1 cellular context compared by ENCODE assay signal in the genomic region with DNA sequence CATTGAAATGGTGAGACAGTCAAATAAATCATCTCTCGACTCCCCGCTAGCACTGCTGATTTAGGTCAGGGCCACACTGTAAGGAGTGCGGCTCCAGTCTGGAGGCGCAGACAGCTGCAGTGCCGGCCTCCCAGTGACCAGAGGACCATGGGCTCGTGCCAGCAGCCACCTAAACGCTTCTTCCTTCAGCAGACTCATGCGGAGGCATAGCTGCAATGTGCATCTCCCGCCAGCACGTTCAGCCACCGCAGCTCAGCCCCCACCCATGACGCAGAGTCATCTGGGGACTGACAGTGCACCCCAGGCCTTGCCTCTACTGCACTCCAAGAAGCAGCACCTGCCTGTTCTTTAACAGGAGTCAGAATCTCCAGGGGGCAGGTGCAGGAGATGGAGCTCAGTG.
A peak's percentile ranks its signal among the peaks of the same experiment; 100 is the strongest.
TF ChIP-seq lines count a peak whose summit lies in the region.

No MANE protein-coding gene starts in this region.

TF ChIP-seq in K562, 482 proteins besides CTCF, POLR2A, EP300 and RAD21:
- TF ChIP-seq, protein P1, sequence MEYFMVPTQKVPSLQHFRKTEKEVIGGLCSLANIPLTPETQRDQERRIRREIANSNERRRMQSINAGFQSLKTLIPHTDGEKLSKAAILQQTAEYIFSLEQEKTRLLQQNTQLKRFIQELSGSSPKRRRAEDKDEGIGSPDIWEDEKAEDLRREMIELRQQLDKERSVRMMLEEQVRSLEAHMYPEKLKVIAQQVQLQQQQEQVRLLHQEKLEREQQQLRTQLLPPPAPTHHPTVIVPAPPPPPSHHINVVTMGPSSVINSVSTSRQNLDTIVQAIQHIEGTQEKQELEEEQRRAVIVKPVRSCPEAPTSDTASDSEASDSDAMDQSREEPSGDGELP (CRISPR knock-in tag; IDR thresholded peaks at IDR 0.05; ENCODE audit: borderline replicate concordance) = no peak
- peak; percentile 12 for TF ChIP-seq MEIS2 (IDR thresholded peaks at IDR 0.05; ENCODE audit: partially characterized antibody)
